In the genomic region with DNA sequence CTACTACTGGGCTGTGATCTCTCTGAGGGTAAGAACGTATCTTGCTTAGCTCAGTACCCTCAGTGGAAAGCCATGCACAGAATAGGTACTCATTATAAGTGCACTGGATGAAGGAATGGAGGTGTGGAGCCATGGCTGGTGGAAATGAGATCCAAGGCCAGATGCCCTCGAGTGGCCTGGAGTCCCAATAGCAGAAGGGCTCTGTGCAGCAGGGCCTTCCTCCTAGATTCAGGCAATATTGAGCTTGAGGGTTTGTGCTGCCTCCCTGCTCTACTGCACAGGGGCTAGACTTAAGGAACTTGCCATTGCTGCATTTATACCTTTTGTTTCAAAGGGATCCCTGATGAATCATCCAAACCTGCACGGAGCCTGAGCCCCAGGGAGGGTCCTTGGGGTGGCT, we compare ENCODE assay signal across 31 cellular contexts. TPM values are rescaled to one million over a fixed set of nuclear protein-coding genes. Genes with fewer than 3 reads are reported as not detected.
"Had no signal": no experiment of that assay in that cellular context is flagged by ENCODE, and none has a peak within 500 bp of the region (broad histone marks: within the 10 kb centered on the region; RNA-seq: fewer than 3 reads in every experiment).

No MANE protein-coding gene starts in this region.

- H3K36me3 ChIP-seq: adrenal gland, esophagus squamous epithelium, gastroesophageal sphincter, WERI-Rb-1 had no signal

- H3K4me1 ChIP-seq: adrenal gland, body of pancreas, esophagus squamous epithelium, gastroesophageal sphincter had no signal

- H3K36me3 Mint-ChIP-seq: activated naive CD4-positive, alpha-beta T cell treated with anti-CD3 and anti-CD28 coated beads, Interleukin-2, amount 50 U/mL, for 24 hours; activated naive CD8-positive, alpha-beta T cell treated with anti-CD3 and anti-CD28 coated beads for 36 hours; T-cell had no signal

- H3K27ac Mint-ChIP-seq: activated B cell treated with CpG ODN at 0.5 μM for 24 hours; activated CD8-positive, alpha-beta T cell treated with anti-CD3 and anti-CD28 coated beads for 36 hours; activated naive CD4-positive, alpha-beta T cell treated with anti-CD3 and anti-CD28 coated beads for 36 hours; activated naive CD4-positive, alpha-beta T cell treated with anti-CD3 and anti-CD28 coated beads, Interleukin-2, amount 50 U/mL, for 24 hours; activated naive CD8-positive, alpha-beta T cell treated with anti-CD3 and anti-CD28 coated beads for 36 hours; activated naive CD8-positive, alpha-beta T cell treated with anti-CD3 and anti-CD28 coated beads, Interleukin-2, amount 50 U/mL, for 24 hours; activated T-helper 1 cell treated with anti-CD3 and anti-CD28 coated beads, Interleukin-12 subunit alpha, Interleukin-12 subunit beta, Interleukin-2, Interleukin-4 antibody, amounts not matched to agents 30 ng/mL and 10 ng/mL and 1 ng/mL, durations not matched to agents 14 hours and 24 hours and 36 hours; activated T-helper 2 cell treated with anti-CD3 and anti-CD28 coated beads, Interferon-gamma antibody, Interleukin-2, Interleukin-4, amounts not matched to agents 10 μg/mL and 5 μg/mL and 100 μg/mL, durations not matched to agents 14 hours and 24 hours and 36 hours; T-cell; T-helper 1 cell treated with Interleukin-12 subunit alpha and Interleukin-12 subunit beta and Interleukin-4 antibody, amounts not matched to agents 30 μg/mL and 1 μg/mL, for 36 hours; T-helper 2 cell treated with Interferon-gamma antibody and Interleukin-4, amounts not matched to agents 5 μg/mL and 100 μg/mL, for 36 hours had no signal

- ATAC-seq: activated CD4-positive, CD25-positive, alpha-beta regulatory T cell treated with anti-CD3 and anti-CD28 coated beads, Interleukin-2, amount 50 U/mL, for 24 hours; activated CD8-positive, alpha-beta T cell treated with anti-CD3 and anti-CD28 coated beads for 36 hours; activated naive CD8-positive, alpha-beta T cell treated with anti-CD3 and anti-CD28 coated beads, Interleukin-2, amount 50 U/mL, for 24 hours; body of pancreas; gastroesophageal sphincter; T-cell had no signal

- H3K4me3 Mint-ChIP-seq: activated B cell treated with CpG ODN at 0.5 μM for 24 hours; activated CD8-positive, alpha-beta T cell treated with anti-CD3 and anti-CD28 coated beads for 36 hours; activated naive CD4-positive, alpha-beta T cell treated with anti-CD3 and anti-CD28 coated beads for 36 hours; activated naive CD4-positive, alpha-beta T cell treated with anti-CD3 and anti-CD28 coated beads, Interleukin-2, amount 50 U/mL, for 24 hours; activated naive CD8-positive, alpha-beta T cell treated with anti-CD3 and anti-CD28 coated beads for 36 hours; activated naive CD8-positive, alpha-beta T cell treated with anti-CD3 and anti-CD28 coated beads, Interleukin-2, amount 50 U/mL, for 24 hours; activated T-helper 1 cell treated with anti-CD3 and anti-CD28 coated beads, Interleukin-12 subunit alpha, Interleukin-12 subunit beta, Interleukin-2, Interleukin-4 antibody, amounts not matched to agents 30 ng/mL and 10 ng/mL and 1 ng/mL, durations not matched to agents 14 hours and 24 hours and 36 hours; T-cell; T-helper 1 cell treated with Interleukin-12 subunit alpha and Interleukin-12 subunit beta and Interleukin-4 antibody, amounts not matched to agents 30 μg/mL and 1 μg/mL, for 36 hours; T-helper 2 cell treated with Interferon-gamma antibody and Interleukin-4, amounts not matched to agents 5 μg/mL and 100 μg/mL, for 36 hours had no signal

- H3K4me1 Mint-ChIP-seq: activated B cell treated with CpG ODN at 0.5 μM for 24 hours; activated naive CD4-positive, alpha-beta T cell treated with anti-CD3 and anti-CD28 coated beads, Interleukin-2, amount 50 U/mL, for 24 hours; activated naive CD8-positive, alpha-beta T cell treated with anti-CD3 and anti-CD28 coated beads for 36 hours; activated naive CD8-positive, alpha-beta T cell treated with anti-CD3 and anti-CD28 coated beads, Interleukin-2, amount 50 U/mL, for 24 hours; T-cell had no signal

- H3K27ac ChIP-seq: adrenal gland, body of pancreas, epithelial cell of prostate, esophagus squamous epithelium, gastroesophageal sphincter, WERI-Rb-1 had no signal

- DNase-seq: activated B cell treated with CpG ODN at 0.5 μM for 24 hours; activated CD4-positive, alpha-beta T cell treated with anti-CD3 and anti-CD28 coated beads for 48 hours; activated CD4-positive, alpha-beta T cell treated with anti-CD3 and anti-CD28 coated beads, Interleukin-2, amount 50 U/mL, for 1 hour; activated CD4-positive, alpha-beta T cell treated with anti-CD3 and anti-CD28 coated beads, Interleukin-2, amount 50 U/mL, for 48 hours; activated CD8-positive, alpha-beta T cell treated with anti-CD3 and anti-CD28 coated beads for 36 hours; activated effector memory CD4-positive, alpha-beta T cell treated with anti-CD3 and anti-CD28 coated beads, Interleukin-2, amount 50 U/mL, for 16 hours; activated naive CD4-positive, alpha-beta T cell treated with anti-CD3 and anti-CD28 coated beads for 36 hours; activated naive CD8-positive, alpha-beta T cell treated with anti-CD3 and anti-CD28 coated beads for 36 hours; activated naive CD8-positive, alpha-beta T cell treated with anti-CD3 and anti-CD28 coated beads, Interleukin-2, amount 50 U/mL, for 24 hours; activated T-cell treated with anti-CD3 and anti-CD28 coated beads, Interleukin-2, amount 50 U/mL, for 1 hour; activated T-cell treated with anti-CD3 and anti-CD28 coated beads, Interleukin-2, amount 50 U/mL, for 48 hours; amygdala; aorta; body of pancreas; caudate nucleus; effector CD8-positive, alpha-beta T cell; esophagus squamous epithelium; foreskin melanocyte; SW 1271; T-cell; T1000; WERI-Rb-1 had no signal

- H3K9me3 Mint-ChIP-seq: activated B cell treated with CpG ODN at 0.5 μM for 24 hours; activated CD8-positive, alpha-beta T cell treated with anti-CD3 and anti-CD28 coated beads for 36 hours; activated naive CD4-positive, alpha-beta T cell treated with anti-CD3 and anti-CD28 coated beads for 36 hours; activated naive CD4-positive, alpha-beta T cell treated with anti-CD3 and anti-CD28 coated beads, Interleukin-2, amount 50 U/mL, for 24 hours; activated naive CD8-positive, alpha-beta T cell treated with anti-CD3 and anti-CD28 coated beads for 36 hours; activated naive CD8-positive, alpha-beta T cell treated with anti-CD3 and anti-CD28 coated beads, Interleukin-2, amount 50 U/mL, for 24 hours; activated T-helper 1 cell treated with anti-CD3 and anti-CD28 coated beads, Interleukin-12 subunit alpha, Interleukin-12 subunit beta, Interleukin-2, Interleukin-4 antibody, amounts not matched to agents 30 ng/mL and 10 ng/mL and 1 ng/mL, durations not matched to agents 14 hours and 24 hours and 36 hours; activated T-helper 2 cell treated with anti-CD3 and anti-CD28 coated beads, Interferon-gamma antibody, Interleukin-2, Interleukin-4, amounts not matched to agents 10 μg/mL and 5 μg/mL and 100 μg/mL, durations not matched to agents 14 hours and 24 hours and 36 hours; T-cell; T-helper 1 cell treated with Interleukin-12 subunit alpha and Interleukin-12 subunit beta and Interleukin-4 antibody, amounts not matched to agents 30 μg/mL and 1 μg/mL, for 36 hours; T-helper 2 cell treated with Interferon-gamma antibody and Interleukin-4, amounts not matched to agents 5 μg/mL and 100 μg/mL, for 36 hours had no signal

- H3K27me3 ChIP-seq: adrenal gland, body of pancreas, esophagus squamous epithelium, gastroesophageal sphincter had no signal

- H3K9me3 ChIP-seq: adrenal gland, body of pancreas, esophagus squamous epithelium, gastroesophageal sphincter had no signal

- H3K4me3 ChIP-seq: adrenal gland, body of pancreas, esophagus squamous epithelium, gastroesophageal sphincter had no signal

RNA-seq across cellular contexts. Expression of gene TUB, which starts 33.6 kb away (rescaled TPM):
- total RNA-seq: activated B cell treated with CpG ODN at 0.5 μM for 24 hours had no signal
